1 cellular context compared by ENCODE assay signal in the genomic region with DNA sequence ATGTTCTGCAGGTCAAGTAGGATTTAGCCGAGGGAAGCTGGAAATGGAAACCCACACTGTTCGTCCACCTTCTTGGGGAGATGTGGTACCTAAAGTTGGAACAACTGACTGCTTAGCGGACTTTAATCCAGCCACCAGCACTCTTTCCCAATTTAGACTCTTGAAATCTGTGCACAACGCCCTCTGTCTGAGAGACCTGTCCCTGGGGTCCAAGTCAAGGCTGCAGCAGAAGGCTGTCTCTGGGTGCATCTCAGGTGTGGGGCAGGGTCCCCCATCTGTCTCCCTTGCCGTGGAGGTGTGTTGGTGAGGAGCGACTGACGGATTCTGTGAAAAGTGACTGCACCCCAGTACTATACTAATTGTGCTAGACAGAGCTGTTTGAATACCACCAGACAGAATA.
TF ChIP-seq lines count a peak whose summit lies in the region.

No MANE protein-coding gene starts in this region.

TF ChIP-seq in HepG2, 621 proteins besides CTCF, POLR2A, EP300 and RAD21:
- TF ChIP-seq STAG1 (CRISPR knock-in tag; IDR thresholded peaks at IDR 0.05): peak; percentile 32
- TF ChIP-seq SRY (CRISPR knock-in tag; IDR thresholded peaks at IDR 0.05): no peak
- no peak for TF ChIP-seq FOXM1 (CRISPR knock-in tag; IDR thresholded peaks at IDR 0.05)
- TF ChIP-seq ZNF501 (CRISPR knock-in tag; IDR thresholded peaks at IDR 0.05): no peak
- TF ChIP-seq ZNF746 (CRISPR knock-in tag; IDR thresholded peaks at IDR 0.05): no peak
- TF ChIP-seq ZNF781 (CRISPR knock-in tag; IDR thresholded peaks at IDR 0.05; ENCODE audit: borderline replicate concordance, not compliant biosample characterization): no peak
